1 cellular context compared by ENCODE assay signal in genomic region chr7:110693348-110693747, GRCh38.
TF ChIP-seq lines count a peak whose summit lies in the region.

No MANE protein-coding gene starts in this region.

TF ChIP-seq in GM23338, 12 proteins besides CTCF, POLR2A, EP300 and RAD21 (continued from another document):
- TF ChIP-seq STAT1 (IDR thresholded peaks at IDR 0.05; ENCODE audit: unreplicated experiment), result no peak
- no peak for TF ChIP-seq ZNF114 (CRISPR knock-in tag; IDR thresholded peaks at IDR 0.05)
- TF ChIP-seq EZH2 (IDR thresholded peaks at IDR 0.05; ENCODE audit: low read depth, unreplicated experiment), result no peak
- TF ChIP-seq ZNF331 (CRISPR knock-in tag; IDR thresholded peaks at IDR 0.05; ENCODE audit: low read depth), result no peak
- TF ChIP-seq, protein P1, sequence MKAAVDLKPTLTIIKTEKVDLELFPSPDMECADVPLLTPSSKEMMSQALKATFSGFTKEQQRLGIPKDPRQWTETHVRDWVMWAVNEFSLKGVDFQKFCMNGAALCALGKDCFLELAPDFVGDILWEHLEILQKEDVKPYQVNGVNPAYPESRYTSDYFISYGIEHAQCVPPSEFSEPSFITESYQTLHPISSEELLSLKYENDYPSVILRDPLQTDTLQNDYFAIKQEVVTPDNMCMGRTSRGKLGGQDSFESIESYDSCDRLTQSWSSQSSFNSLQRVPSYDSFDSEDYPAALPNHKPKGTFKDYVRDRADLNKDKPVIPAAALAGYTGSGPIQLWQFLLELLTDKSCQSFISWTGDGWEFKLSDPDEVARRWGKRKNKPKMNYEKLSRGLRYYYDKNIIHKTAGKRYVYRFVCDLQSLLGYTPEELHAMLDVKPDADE (IDR thresholded peaks at IDR 0.05), result no peak
- TF ChIP-seq EZH2phosphoT487 (IDR thresholded peaks at IDR 0.05; ENCODE audit: unreplicated experiment), result no peak
TF ChIP-seq in GM23338: peak in this region for 0.
